Comparison of ENCODE assay signal across 4 cellular contexts in genomic region chr19:49123285-49123684, GRCh38. TPM values are rescaled to one million over a fixed set of nuclear protein-coding genes. Genes with fewer than 3 reads are reported as not detected.
"Had no signal": no experiment of that assay in that cellular context is flagged by ENCODE, and none has a peak within 500 bp of the region (broad histone marks: within the 10 kb centered on the region; RNA-seq: fewer than 3 reads in every experiment).

No MANE protein-coding gene starts in this region.

RNA-seq across cellular contexts. Expression of gene HRC, which starts 31.9 kb away (rescaled TPM):
- total RNA-seq: M059J, PC-3, SJSA1, T-cell had no signal
